In the genomic region with DNA sequence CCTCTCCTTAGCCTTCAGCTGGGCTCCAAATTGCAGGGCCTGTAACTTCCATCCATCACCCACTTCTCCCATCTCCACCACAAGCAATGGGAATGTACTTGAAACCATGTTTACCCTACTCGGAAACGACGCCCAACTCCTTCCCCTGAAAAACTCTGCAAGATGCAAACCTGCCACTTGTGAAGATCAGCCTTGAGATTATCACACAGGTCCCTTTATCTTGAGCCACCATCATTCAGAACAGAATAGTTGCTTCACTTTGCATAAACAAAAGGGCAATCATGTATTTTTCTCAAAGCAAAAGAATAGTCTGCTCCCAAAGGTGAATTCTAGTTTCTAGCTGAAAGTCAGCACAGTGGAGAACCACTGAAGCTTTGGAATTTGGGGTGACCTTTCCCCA, we compare ENCODE assay signal across 28 cellular contexts.
"Had no signal": no experiment of that assay in that cellular context is flagged by ENCODE, and none has a peak within 500 bp of the region (broad histone marks: within the 10 kb centered on the region; RNA-seq: fewer than 3 reads in every experiment).

No MANE protein-coding gene starts in this region.

- H3K27ac Mint-ChIP-seq: activated naive CD4-positive, alpha-beta T cell treated with anti-CD3 and anti-CD28 coated beads, Interleukin-2, amount 10 ng/mL, durations not matched to agents 7 days and 5 days; activated naive CD8-positive, alpha-beta T cell treated with anti-CD3 and anti-CD28 coated beads, Interleukin-2, amount 10 ng/mL, durations not matched to agents 7 days and 5 days; activated T-cell treated with anti-CD3 and anti-CD28 coated beads, Interleukin-2, amount 50 U/mL, for 24 hours; brain; T-helper 17 cell had no signal

- H3K79me2 ChIP-seq: hepatocyte had no signal

- ATAC-seq: activated naive CD4-positive, alpha-beta T cell treated with anti-CD3 and anti-CD28 coated beads, Interleukin-2, amount 50 U/mL, for 72 hours; gastroesophageal sphincter; heart right ventricle; T-helper 17 cell had no signal

- H3K27ac ChIP-seq: ascending aorta, breast epithelium, cardiac muscle cell, colonic mucosa, epithelial cell of prostate, esophagus squamous epithelium, gastroesophageal sphincter, heart right ventricle, hepatocyte had no signal

- H3K4me1 Mint-ChIP-seq: brain had no signal

- H3K4me3 Mint-ChIP-seq: activated naive CD4-positive, alpha-beta T cell treated with anti-CD3 and anti-CD28 coated beads, Interleukin-2, amount 10 ng/mL, durations not matched to agents 7 days and 5 days; activated naive CD8-positive, alpha-beta T cell treated with anti-CD3 and anti-CD28 coated beads, Interleukin-2, amount 10 ng/mL, durations not matched to agents 7 days and 5 days; activated T-cell treated with anti-CD3 and anti-CD28 coated beads, Interleukin-2, amount 50 U/mL, for 24 hours; brain; T-helper 17 cell had no signal

- DNase-seq: activated CD4-positive, alpha-beta T cell treated with anti-CD3 and anti-CD28 coated beads for 4 hours; activated CD4-positive, alpha-beta T cell treated with anti-CD3 and anti-CD28 coated beads, Interleukin-2, amount 50 U/mL, for 1 hour; activated CD4-positive, alpha-beta T cell treated with anti-CD3 and anti-CD28 coated beads, Interleukin-2, amount 50 U/mL, for 48 hours; activated CD4-positive, CD25-positive, alpha-beta regulatory T cell; activated CD4-positive, CD25-positive, alpha-beta regulatory T cell treated with anti-CD3 and anti-CD28 coated beads, Interleukin-2, amount 50 U/mL, for 72 hours; activated CD8-positive, alpha-beta memory T cell treated with anti-CD3 and anti-CD28 coated beads, Interleukin-2, amount 50 U/mL, for 48 hours; activated gamma-delta T cell; activated naive CD4-positive, alpha-beta T cell; activated naive CD4-positive, alpha-beta T cell treated with anti-CD3 and anti-CD28 coated beads, Interleukin-2, amount 10 ng/mL, durations not matched to agents 7 days and 5 days; activated naive CD8-positive, alpha-beta T cell treated with anti-CD3 and anti-CD28 coated beads, Interleukin-2, amount 10 ng/mL, durations not matched to agents 7 days and 5 days; activated T-cell treated with anti-CD3 and anti-CD28 coated beads for 4 hours; activated T-cell treated with anti-CD3 and anti-CD28 coated beads, Interleukin-2, amount 50 U/mL, for 24 hours; central memory CD4-positive, alpha-beta T cell; cerebellar nuclear complex; colonic mucosa; effector CD8-positive, alpha-beta T cell; esophagus squamous epithelium; foreskin melanocyte; heart right ventricle; T-helper 17 cell had no signal

- H3K4me2 ChIP-seq: hepatocyte had no signal

- H3K36me3 Mint-ChIP-seq: activated naive CD4-positive, alpha-beta T cell treated with anti-CD3 and anti-CD28 coated beads, Interleukin-2, amount 10 ng/mL, durations not matched to agents 7 days and 5 days; activated naive CD4-positive, alpha-beta T cell treated with anti-CD3 and anti-CD28 coated beads, Interleukin-2, amount 50 U/mL, for 72 hours; activated naive CD8-positive, alpha-beta T cell treated with anti-CD3 and anti-CD28 coated beads, Interleukin-2, amount 10 ng/mL, durations not matched to agents 7 days and 5 days; brain had no signal

- H3K36me3 ChIP-seq: ascending aorta, breast epithelium, cardiac muscle cell, colonic mucosa, esophagus squamous epithelium, gastroesophageal sphincter, heart right ventricle had no signal

- H3K27me3 ChIP-seq: ascending aorta, breast epithelium, cardiac muscle cell, colonic mucosa, esophagus squamous epithelium, gastroesophageal sphincter, heart right ventricle, hepatocyte had no signal

- H3K4me1 ChIP-seq: ascending aorta, breast epithelium, colonic mucosa, esophagus squamous epithelium, gastroesophageal sphincter had no signal

- H2AFZ ChIP-seq: hepatocyte had no signal

- H3K9me3 ChIP-seq: ascending aorta, breast epithelium, colonic mucosa, esophagus squamous epithelium, gastroesophageal sphincter, heart right ventricle had no signal

- H3K9me3 Mint-ChIP-seq: activated naive CD4-positive, alpha-beta T cell treated with anti-CD3 and anti-CD28 coated beads, Interleukin-2, amount 50 U/mL, for 72 hours; activated T-cell treated with anti-CD3 and anti-CD28 coated beads, Interleukin-2, amount 50 U/mL, for 24 hours had no signal

- H3K4me3 ChIP-seq: ascending aorta, breast epithelium, cardiac muscle cell, colonic mucosa, esophagus squamous epithelium, gastroesophageal sphincter, heart right ventricle, hepatocyte had no signal

- H3K27me3 Mint-ChIP-seq: activated naive CD4-positive, alpha-beta T cell treated with anti-CD3 and anti-CD28 coated beads, Interleukin-2, amount 10 ng/mL, durations not matched to agents 7 days and 5 days; activated T-cell treated with anti-CD3 and anti-CD28 coated beads, Interleukin-2, amount 50 U/mL, for 24 hours had no signal
